In the genomic region with DNA sequence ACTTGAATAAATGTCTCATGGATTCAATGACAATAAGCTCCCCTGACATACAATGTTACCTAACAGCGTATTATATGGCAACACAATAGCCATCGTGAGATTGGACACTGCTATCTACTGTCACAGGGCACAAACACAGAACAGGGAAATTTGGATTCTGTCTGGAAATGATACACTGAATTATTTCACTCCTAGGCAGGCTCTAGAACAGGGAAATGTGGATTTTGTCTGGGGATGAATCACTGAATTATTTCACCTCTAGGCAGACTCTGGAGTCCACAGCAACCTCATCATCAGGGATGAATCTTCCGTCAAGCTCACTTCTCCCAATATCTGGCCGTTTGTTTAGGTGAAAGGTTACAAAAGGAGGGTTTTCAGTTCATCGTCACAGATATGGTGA, we compare ENCODE assay signal across 18 cellular contexts.
"Had no signal": no experiment of that assay in that cellular context is flagged by ENCODE, and none has a peak within 500 bp of the region (broad histone marks: within the 10 kb centered on the region; RNA-seq: fewer than 3 reads in every experiment).

No MANE protein-coding gene starts in this region.

- H3K4me3 Mint-ChIP-seq: activated CD8-positive, alpha-beta T cell treated with anti-CD3 and anti-CD28 coated beads for 36 hours; activated naive CD8-positive, alpha-beta T cell treated with anti-CD3 and anti-CD28 coated beads, Interleukin-2, amount 50 U/mL, for 24 hours; activated T-helper 1 cell treated with anti-CD3 and anti-CD28 coated beads, Interleukin-12 subunit alpha, Interleukin-12 subunit beta, Interleukin-2, Interleukin-4 antibody, amounts not matched to agents 30 ng/mL and 10 ng/mL and 1 ng/mL, durations not matched to agents 14 hours and 24 hours and 36 hours; immature natural killer cell; nephron progenitor cell had no signal

- H3K4me3 ChIP-seq: body of pancreas, dorsolateral prefrontal cortex, ovary, stomach, thoracic aorta had no signal

- H3K27ac ChIP-seq: body of pancreas, dorsolateral prefrontal cortex, ovary, stomach, thoracic aorta had no signal

- H3K4me1 Mint-ChIP-seq: activated naive CD8-positive, alpha-beta T cell treated with anti-CD3 and anti-CD28 coated beads, Interleukin-2, amount 50 U/mL, for 24 hours; immature natural killer cell had no signal

- ATAC-seq: activated CD8-positive, alpha-beta T cell treated with anti-CD3 and anti-CD28 coated beads for 36 hours; activated naive CD8-positive, alpha-beta T cell treated with anti-CD3 and anti-CD28 coated beads, Interleukin-2, amount 50 U/mL, for 24 hours; body of pancreas; esophagus mucosa had no signal

- H3K36me3 Mint-ChIP-seq: immature natural killer cell had no signal

- H3K36me3 ChIP-seq: ovary, stomach, thoracic aorta had no signal

- H3K27ac Mint-ChIP-seq: activated CD8-positive, alpha-beta T cell treated with anti-CD3 and anti-CD28 coated beads for 36 hours; activated naive CD8-positive, alpha-beta T cell treated with anti-CD3 and anti-CD28 coated beads, Interleukin-2, amount 50 U/mL, for 24 hours; activated T-helper 1 cell treated with anti-CD3 and anti-CD28 coated beads, Interleukin-12 subunit alpha, Interleukin-12 subunit beta, Interleukin-2, Interleukin-4 antibody, amounts not matched to agents 30 ng/mL and 10 ng/mL and 1 ng/mL, durations not matched to agents 14 hours and 24 hours and 36 hours; immature natural killer cell; nephron progenitor cell had no signal

- H3K4me1 ChIP-seq: body of pancreas, stomach had no signal

- H3K27me3 Mint-ChIP-seq: activated CD8-positive, alpha-beta T cell treated with anti-CD3 and anti-CD28 coated beads for 36 hours; activated naive CD8-positive, alpha-beta T cell treated with anti-CD3 and anti-CD28 coated beads, Interleukin-2, amount 50 U/mL, for 24 hours had no signal

- H3K9me3 ChIP-seq: body of pancreas, ovary, thoracic aorta had no signal

- DNase-seq: activated CD4-positive, CD25-positive, alpha-beta regulatory T cell treated with anti-CD3 and anti-CD28 coated beads, Interleukin-2, amount 50 U/mL, for 72 hours; activated CD8-positive, alpha-beta memory T cell treated with anti-CD3 and anti-CD28 coated beads, Interleukin-2, amount 50 U/mL, for 48 hours; activated CD8-positive, alpha-beta T cell treated with anti-CD3 and anti-CD28 coated beads for 36 hours; activated naive CD4-positive, alpha-beta T cell; activated naive CD8-positive, alpha-beta T cell treated with anti-CD3 and anti-CD28 coated beads, Interleukin-2, amount 50 U/mL, for 24 hours; body of pancreas; cerebellar nuclear complex; dorsolateral prefrontal cortex; immature natural killer cell; mammary epithelial cell; nephron progenitor cell; ovary; stimulated activated CD4-positive, alpha-beta T cell treated with anti-CD3 and anti-CD28 coated beads, Interleukin-15, amount 100 ng/mL, for 24 hours; stimulated activated CD4-positive, alpha-beta T cell treated with anti-CD3 and anti-CD28 coated beads, Interleukin-4, amount 100 ng/mL, for 4 hours; stomach had no signal

- H3K27me3 ChIP-seq: body of pancreas, dorsolateral prefrontal cortex, ovary, stomach had no signal
